ENCODE assay signal across 1 cellular context in the genomic region with DNA sequence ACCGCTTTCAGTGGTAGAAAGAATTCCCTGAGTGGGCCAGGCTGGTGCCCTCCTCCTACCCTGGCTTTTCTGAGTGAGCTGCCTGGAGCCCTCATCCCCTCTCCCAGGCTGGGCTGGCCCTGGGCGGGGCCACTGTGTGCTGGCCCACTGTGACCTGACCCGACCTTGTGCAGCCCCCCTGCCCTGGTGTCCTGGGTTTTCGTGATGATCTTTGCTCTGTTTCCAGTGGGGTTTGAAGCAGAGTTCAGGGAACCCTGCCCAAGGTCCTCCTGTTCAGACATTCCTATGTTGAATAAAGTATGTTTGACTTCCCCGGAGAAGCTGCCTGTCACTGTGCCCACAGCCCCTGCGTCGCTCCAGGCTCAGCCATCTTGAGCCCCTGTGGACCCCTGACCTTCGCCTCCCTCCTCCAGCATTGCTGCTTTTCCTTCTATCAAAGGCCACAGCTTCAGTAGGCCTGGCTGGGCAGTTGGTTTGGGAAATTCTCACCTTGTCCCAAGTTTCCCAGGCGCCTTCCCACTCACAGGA.
TF ChIP-seq lines count a peak whose summit lies in the region.

No MANE protein-coding gene starts in this region.

TF ChIP-seq in HepG2, 621 proteins besides CTCF, POLR2A, EP300 and RAD21 (continued from another document and continues in another):
- TF ChIP-seq, protein P1, sequence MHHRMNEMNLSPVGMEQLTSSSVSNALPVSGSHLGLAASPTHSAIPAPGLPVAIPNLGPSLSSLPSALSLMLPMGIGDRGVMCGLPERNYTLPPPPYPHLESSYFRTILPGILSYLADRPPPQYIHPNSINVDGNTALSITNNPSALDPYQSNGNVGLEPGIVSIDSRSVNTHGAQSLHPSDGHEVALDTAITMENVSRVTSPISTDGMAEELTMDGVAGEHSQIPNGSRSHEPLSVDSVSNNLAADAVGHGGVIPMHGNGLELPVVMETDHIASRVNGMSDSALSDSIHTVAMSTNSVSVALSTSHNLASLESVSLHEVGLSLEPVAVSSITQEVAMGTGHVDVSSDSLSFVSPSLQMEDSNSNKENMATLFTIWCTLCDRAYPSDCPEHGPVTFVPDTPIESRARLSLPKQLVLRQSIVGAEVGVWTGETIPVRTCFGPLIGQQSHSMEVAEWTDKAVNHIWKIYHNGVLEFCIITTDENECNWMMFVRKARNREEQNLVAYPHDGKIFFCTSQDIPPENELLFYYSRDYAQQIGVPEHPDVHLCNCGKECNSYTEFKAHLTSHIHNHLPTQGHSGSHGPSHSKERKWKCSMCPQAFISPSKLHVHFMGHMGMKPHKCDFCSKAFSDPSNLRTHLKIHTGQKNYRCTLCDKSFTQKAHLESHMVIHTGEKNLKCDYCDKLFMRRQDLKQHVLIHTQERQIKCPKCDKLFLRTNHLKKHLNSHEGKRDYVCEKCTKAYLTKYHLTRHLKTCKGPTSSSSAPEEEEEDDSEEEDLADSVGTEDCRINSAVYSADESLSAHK (CRISPR knock-in tag; IDR thresholded peaks at IDR 0.05; ENCODE audit: borderline replicate concordance): no peak
- TF ChIP-seq, protein P2, sequence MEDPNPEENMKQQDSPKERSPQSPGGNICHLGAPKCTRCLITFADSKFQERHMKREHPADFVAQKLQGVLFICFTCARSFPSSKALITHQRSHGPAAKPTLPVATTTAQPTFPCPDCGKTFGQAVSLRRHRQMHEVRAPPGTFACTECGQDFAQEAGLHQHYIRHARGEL (CRISPR knock-in tag; IDR thresholded peaks at IDR 0.05): no peak
- TF ChIP-seq SIX1 (CRISPR knock-in tag; IDR thresholded peaks at IDR 0.05; ENCODE audit: borderline replicate concordance) (no peak), HMG20A (CRISPR knock-in tag; IDR thresholded peaks at IDR 0.05; ENCODE audit: borderline replicate concordance) (peak; percentile 17; the same call in 1 of the 2 replicates), KMT2A (CRISPR knock-in tag; IDR thresholded peaks at IDR 0.05) (no peak), HNRNPK (IDR thresholded peaks at IDR 0.05; ENCODE audit: low read depth, low read length, poor library complexity, severe bottlenecking) (no peak), SIX4 (CRISPR knock-in tag; IDR thresholded peaks at IDR 0.05) (peak; percentile 49; the same call in 1 of the 2 replicates), ZNF383 (CRISPR knock-in tag; IDR thresholded peaks at IDR 0.05; ENCODE audit: borderline replicate concordance) (no peak), GZF1 (CRISPR knock-in tag; IDR thresholded peaks at IDR 0.05) (no peak), ATF7 (IDR thresholded peaks at IDR 0.05) (no peak), ATF7 (CRISPR knock-in tag; IDR thresholded peaks at IDR 0.05) (no peak), NR2F1 (CRISPR knock-in tag; IDR thresholded peaks at IDR 0.05) (peak; percentile 53 to 77; a peak in 2 of 4 replicates), SP4 (CRISPR knock-in tag; IDR thresholded peaks at IDR 0.05) (peak; percentile 57; the same call in 1 of the 2 replicates), MEIS1 (CRISPR knock-in tag; IDR thresholded peaks at IDR 0.05; ENCODE audit: borderline replicate concordance) (0 out of 2 replicates have a peak, but pooled peaks have one; percentile 47), HNRNPL (IDR thresholded peaks at IDR 0.05; ENCODE audit: low read depth, low read length) (0 out of 2 replicates have a peak, but pooled peaks have one; percentile 41), ZSCAN21 (CRISPR knock-in tag; IDR thresholded peaks at IDR 0.05; ENCODE audit: borderline replicate concordance) (no peak), ZNF570 (CRISPR knock-in tag; IDR thresholded peaks at IDR 0.05; ENCODE audit: borderline replicate concordance) (no peak), ZNF564 (CRISPR knock-in tag; IDR thresholded peaks at IDR 0.05) (peak; percentile 96), ZNF563 (CRISPR knock-in tag; IDR thresholded peaks at IDR 0.05) (0 out of 2 replicates have a peak, but pooled peaks have one; percentile 59), MTF2 (CRISPR knock-in tag; IDR thresholded peaks at IDR 0.05; ENCODE audit: borderline replicate concordance) (no peak), ZNF317 (CRISPR knock-in tag; IDR thresholded peaks at IDR 0.05) (0 out of 2 replicates have a peak, but pooled peaks have one; percentile 25), HHEX (CRISPR knock-in tag; IDR thresholded peaks at IDR 0.05) (no peak), GATAD1 (CRISPR knock-in tag; IDR thresholded peaks at IDR 0.05) (no peak), CEBPB (IDR thresholded peaks at IDR 0.05; ENCODE audit: borderline replicate concordance, low read depth, low read length) (no peak), ZKSCAN8 (CRISPR knock-in tag; IDR thresholded peaks at IDR 0.05; ENCODE audit: borderline replicate concordance) (no peak), TOPORS (CRISPR knock-in tag; IDR thresholded peaks at IDR 0.05) (no peak), NCOA2 (CRISPR knock-in tag; IDR thresholded peaks at IDR 0.05) (peak; percentile 65), ZNF431 (CRISPR knock-in tag; IDR thresholded peaks at IDR 0.05; ENCODE audit: borderline replicate concordance, low read depth) (no peak), ZNF672 (CRISPR knock-in tag; IDR thresholded peaks at IDR 0.05) (no peak), MEF2D (CRISPR knock-in tag; IDR thresholded peaks at IDR 0.05) (0 out of 2 replicates have a peak, but pooled peaks have one; percentile 16), GATAD2A (CRISPR knock-in tag; IDR thresholded peaks at IDR 0.05) (peak; percentile 82), ZNF737 (CRISPR knock-in tag; IDR thresholded peaks at IDR 0.05; ENCODE audit: borderline replicate concordance) (no peak)
- TF ChIP-seq, protein P3, sequence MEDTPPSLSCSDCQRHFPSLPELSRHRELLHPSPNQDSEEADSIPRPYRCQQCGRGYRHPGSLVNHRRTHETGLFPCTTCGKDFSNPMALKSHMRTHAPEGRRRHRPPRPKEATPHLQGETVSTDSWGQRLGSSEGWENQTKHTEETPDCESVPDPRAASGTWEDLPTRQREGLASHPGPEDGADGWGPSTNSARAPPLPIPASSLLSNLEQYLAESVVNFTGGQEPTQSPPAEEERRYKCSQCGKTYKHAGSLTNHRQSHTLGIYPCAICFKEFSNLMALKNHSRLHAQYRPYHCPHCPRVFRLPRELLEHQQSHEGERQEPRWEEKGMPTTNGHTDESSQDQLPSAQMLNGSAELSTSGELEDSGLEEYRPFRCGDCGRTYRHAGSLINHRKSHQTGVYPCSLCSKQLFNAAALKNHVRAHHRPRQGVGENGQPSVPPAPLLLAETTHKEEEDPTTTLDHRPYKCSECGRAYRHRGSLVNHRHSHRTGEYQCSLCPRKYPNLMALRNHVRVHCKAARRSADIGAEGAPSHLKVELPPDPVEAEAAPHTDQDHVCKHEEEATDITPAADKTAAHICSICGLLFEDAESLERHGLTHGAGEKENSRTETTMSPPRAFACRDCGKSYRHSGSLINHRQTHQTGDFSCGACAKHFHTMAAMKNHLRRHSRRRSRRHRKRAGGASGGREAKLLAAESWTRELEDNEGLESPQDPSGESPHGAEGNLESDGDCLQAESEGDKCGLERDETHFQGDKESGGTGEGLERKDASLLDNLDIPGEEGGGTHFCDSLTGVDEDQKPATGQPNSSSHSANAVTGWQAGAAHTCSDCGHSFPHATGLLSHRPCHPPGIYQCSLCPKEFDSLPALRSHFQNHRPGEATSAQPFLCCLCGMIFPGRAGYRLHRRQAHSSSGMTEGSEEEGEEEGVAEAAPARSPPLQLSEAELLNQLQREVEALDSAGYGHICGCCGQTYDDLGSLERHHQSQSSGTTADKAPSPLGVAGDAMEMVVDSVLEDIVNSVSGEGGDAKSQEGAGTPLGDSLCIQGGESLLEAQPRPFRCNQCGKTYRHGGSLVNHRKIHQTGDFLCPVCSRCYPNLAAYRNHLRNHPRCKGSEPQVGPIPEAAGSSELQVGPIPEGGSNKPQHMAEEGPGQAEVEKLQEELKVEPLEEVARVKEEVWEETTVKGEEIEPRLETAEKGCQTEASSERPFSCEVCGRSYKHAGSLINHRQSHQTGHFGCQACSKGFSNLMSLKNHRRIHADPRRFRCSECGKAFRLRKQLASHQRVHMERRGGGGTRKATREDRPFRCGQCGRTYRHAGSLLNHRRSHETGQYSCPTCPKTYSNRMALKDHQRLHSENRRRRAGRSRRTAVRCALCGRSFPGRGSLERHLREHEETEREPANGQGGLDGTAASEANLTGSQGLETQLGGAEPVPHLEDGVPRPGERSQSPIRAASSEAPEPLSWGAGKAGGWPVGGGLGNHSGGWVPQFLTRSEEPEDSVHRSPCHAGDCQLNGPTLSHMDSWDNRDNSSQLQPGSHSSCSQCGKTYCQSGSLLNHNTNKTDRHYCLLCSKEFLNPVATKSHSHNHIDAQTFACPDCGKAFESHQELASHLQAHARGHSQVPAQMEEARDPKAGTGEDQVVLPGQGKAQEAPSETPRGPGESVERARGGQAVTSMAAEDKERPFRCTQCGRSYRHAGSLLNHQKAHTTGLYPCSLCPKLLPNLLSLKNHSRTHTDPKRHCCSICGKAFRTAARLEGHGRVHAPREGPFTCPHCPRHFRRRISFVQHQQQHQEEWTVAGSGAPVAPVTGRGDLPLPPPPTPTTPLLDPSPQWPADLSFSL (CRISPR knock-in tag; IDR thresholded peaks at IDR 0.05): 0 out of 2 replicates have a peak, but pooled peaks have one; percentile 27
- TF ChIP-seq, protein P4, sequence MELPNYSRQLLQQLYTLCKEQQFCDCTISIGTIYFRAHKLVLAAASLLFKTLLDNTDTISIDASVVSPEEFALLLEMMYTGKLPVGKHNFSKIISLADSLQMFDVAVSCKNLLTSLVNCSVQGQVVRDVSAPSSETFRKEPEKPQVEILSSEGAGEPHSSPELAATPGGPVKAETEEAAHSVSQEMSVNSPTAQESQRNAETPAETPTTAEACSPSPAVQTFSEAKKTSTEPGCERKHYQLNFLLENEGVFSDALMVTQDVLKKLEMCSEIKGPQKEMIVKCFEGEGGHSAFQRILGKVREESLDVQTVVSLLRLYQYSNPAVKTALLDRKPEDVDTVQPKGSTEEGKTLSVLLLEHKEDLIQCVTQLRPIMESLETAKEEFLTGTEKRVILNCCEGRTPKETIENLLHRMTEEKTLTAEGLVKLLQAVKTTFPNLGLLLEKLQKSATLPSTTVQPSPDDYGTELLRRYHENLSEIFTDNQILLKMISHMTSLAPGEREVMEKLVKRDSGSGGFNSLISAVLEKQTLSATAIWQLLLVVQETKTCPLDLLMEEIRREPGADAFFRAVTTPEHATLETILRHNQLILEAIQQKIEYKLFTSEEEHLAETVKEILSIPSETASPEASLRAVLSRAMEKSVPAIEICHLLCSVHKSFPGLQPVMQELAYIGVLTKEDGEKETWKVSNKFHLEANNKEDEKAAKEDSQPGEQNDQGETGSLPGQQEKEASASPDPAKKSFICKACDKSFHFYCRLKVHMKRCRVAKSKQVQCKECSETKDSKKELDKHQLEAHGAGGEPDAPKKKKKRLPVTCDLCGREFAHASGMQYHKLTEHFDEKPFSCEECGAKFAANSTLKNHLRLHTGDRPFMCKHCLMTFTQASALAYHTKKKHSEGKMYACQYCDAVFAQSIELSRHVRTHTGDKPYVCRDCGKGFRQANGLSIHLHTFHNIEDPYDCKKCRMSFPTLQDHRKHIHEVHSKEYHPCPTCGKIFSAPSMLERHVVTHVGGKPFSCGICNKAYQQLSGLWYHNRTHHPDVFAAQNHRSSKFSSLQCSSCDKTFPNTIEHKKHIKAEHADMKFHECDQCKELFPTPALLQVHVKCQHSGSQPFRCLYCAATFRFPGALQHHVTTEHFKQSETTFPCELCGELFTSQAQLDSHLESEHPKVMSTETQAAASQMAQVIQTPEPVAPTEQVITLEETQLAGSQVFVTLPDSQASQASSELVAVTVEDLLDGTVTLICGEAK (IDR thresholded peaks at IDR 0.05): no peak
- TF ChIP-seq, protein P4 (CRISPR knock-in tag; IDR thresholded peaks at IDR 0.05): peak; percentile 95
- TF ChIP-seq, protein P5, sequence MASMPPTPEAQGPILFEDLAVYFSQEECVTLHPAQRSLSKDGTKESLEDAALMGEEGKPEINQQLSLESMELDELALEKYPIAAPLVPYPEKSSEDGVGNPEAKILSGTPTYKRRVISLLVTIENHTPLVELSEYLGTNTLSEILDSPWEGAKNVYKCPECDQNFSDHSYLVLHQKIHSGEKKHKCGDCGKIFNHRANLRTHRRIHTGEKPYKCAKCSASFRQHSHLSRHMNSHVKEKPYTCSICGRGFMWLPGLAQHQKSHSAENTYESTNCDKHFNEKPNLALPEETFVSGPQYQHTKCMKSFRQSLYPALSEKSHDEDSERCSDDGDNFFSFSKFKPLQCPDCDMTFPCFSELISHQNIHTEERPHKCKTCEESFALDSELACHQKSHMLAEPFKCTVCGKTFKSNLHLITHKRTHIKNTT (CRISPR knock-in tag; IDR thresholded peaks at IDR 0.05): no peak
- TF ChIP-seq, protein P6, sequence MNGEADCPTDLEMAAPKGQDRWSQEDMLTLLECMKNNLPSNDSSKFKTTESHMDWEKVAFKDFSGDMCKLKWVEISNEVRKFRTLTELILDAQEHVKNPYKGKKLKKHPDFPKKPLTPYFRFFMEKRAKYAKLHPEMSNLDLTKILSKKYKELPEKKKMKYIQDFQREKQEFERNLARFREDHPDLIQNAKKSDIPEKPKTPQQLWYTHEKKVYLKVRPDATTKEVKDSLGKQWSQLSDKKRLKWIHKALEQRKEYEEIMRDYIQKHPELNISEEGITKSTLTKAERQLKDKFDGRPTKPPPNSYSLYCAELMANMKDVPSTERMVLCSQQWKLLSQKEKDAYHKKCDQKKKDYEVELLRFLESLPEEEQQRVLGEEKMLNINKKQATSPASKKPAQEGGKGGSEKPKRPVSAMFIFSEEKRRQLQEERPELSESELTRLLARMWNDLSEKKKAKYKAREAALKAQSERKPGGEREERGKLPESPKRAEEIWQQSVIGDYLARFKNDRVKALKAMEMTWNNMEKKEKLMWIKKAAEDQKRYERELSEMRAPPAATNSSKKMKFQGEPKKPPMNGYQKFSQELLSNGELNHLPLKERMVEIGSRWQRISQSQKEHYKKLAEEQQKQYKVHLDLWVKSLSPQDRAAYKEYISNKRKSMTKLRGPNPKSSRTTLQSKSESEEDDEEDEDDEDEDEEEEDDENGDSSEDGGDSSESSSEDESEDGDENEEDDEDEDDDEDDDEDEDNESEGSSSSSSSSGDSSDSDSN (CRISPR knock-in tag; IDR thresholded peaks at IDR 0.05): no peak
